17 cellular contexts compared by ENCODE assay signal in genomic region chr10:133637202-133637845, GRCh38. TPM values are rescaled to one million over a fixed set of nuclear protein-coding genes. Genes with fewer than 3 reads are reported as not detected.
DNase-seq lines count a peak whose midpoint lies in the region; ATAC-seq and TF ChIP-seq lines count a peak whose summit lies in the region.
"Not testable (repeated sequence)": the region's sequence is repeated elsewhere in the genome, so short reads cannot be mapped to it uniquely, and the experiment has no call there.
"Had no signal": no experiment of that assay in that cellular context is flagged by ENCODE, and none has a peak within 500 bp of the region (broad histone marks: within the 10 kb centered on the region; RNA-seq: fewer than 3 reads in every experiment).

No MANE protein-coding gene starts in this region.

- not testable (repeated sequence) for H3K9me3 ChIP-seq in A673 (ENCODE audit: low read depth, low read length, poor library complexity, severe bottlenecking); mucosa of descending colon

- H3K4me3 Mint-ChIP-seq in T-cell, result peak overlapping the region; percentile 13 to 32 (median 21)
- H3K4me3 Mint-ChIP-seq in activated naive CD8-positive, alpha-beta T cell treated with anti-CD3 and anti-CD28 coated beads, Interleukin-2, amount 10 ng/mL, durations not matched to agents 7 days and 5 days, result peak overlapping the region; percentile 13

- ATAC-seq in GM18505 (IDR thresholded peaks at IDR 0.05; ENCODE audit: unreplicated experiment) (peak; percentile 59), HG02981 (IDR thresholded peaks at IDR 0.05; ENCODE audit: unreplicated experiment) (peak; percentile 47), T-cell (replicated peaks in 1 of 4) (peak; percentile 45 to 65 (median 57)), mucosa of descending colon (peak; percentile 31)
- ATAC-seq in activated naive CD8-positive, alpha-beta T cell treated with anti-CD3 and anti-CD28 coated beads, Interleukin-2, amount 10 ng/mL, durations not matched to agents 7 days and 5 days (ENCODE audit: low read depth), result peak; percentile 50
- peak; percentile 72 for ATAC-seq in stimulated activated naive CD8-positive, alpha-beta T cell treated with anti-CD3 and anti-CD28 coated beads, Interleukin-15, Interleukin-2, amounts not matched to agents 100 U/mL and 50 U/mL, for 24 hours

- not testable (repeated sequence) for BruUV-seq in A673 (replicated peaks; lab: Mats Ljungman, UMichigan)

- POLR2A ChIA-PET in A673 (lab: Charles Lee; ENCODE audit: low non-redundant PET); T-cell (lab: Charles Lee); activated naive CD8-positive, alpha-beta T cell treated with anti-CD3 and anti-CD28 coated beads, Interleukin-2, amount 10 ng/mL, durations not matched to agents 7 days and 5 days (lab: Charles Lee): not testable (repeated sequence)

- H3K27me3 Mint-ChIP-seq in T-cell; activated naive CD8-positive, alpha-beta T cell treated with anti-CD3 and anti-CD28 coated beads, Interleukin-2, amount 10 ng/mL, durations not matched to agents 7 days and 5 days: not testable (repeated sequence)

- CTCF ChIA-PET in A673 (lab: Charles Lee); T-cell (lab: Charles Lee): not testable (repeated sequence)

- H3K36me3 Mint-ChIP-seq in T-cell; activated naive CD8-positive, alpha-beta T cell treated with anti-CD3 and anti-CD28 coated beads, Interleukin-2, amount 10 ng/mL, durations not matched to agents 7 days and 5 days: not testable (repeated sequence)

- H3K4me1 ChIP-seq in A673 (ENCODE audit: insufficient read depth, low read length, poor library complexity, severe bottlenecking); mucosa of descending colon (ENCODE audit: low read depth): not testable (repeated sequence)

- H3K27me3 ChIP-seq in A673 (replicated peaks; ENCODE audit: insufficient read depth, low read depth, low read length, poor library complexity), result not testable (repeated sequence)

- TF ChIP-seq CTCF in A673 (conservative IDR thresholded peaks at IDR 0.05; ENCODE audit: low read depth, low read length); mucosa of descending colon (IDR thresholded peaks at IDR 0.05): not testable (repeated sequence)

- not testable (repeated sequence) for H3K36me3 ChIP-seq in A673 (ENCODE audit: insufficient read depth, low read length, poor library complexity, severe bottlenecking); mucosa of descending colon (ENCODE audit: low read depth)

- H3K27ac ChIP-seq in A673 (ENCODE audit: low read depth, low read length, poor library complexity, severe bottlenecking), result not testable (repeated sequence)

- H3K4me3 ChIP-seq in A673 (ENCODE audit: low read depth, low read length, poor library complexity, severe bottlenecking), result peak overlapping the region; percentile 31
- H3K4me3 ChIP-seq in mucosa of descending colon, result not testable (repeated sequence)

- H3K9me3 Mint-ChIP-seq in T-cell; activated naive CD8-positive, alpha-beta T cell treated with anti-CD3 and anti-CD28 coated beads, Interleukin-2, amount 10 ng/mL, durations not matched to agents 7 days and 5 days: not testable (repeated sequence)

- H3K4me1 Mint-ChIP-seq in T-cell; activated naive CD8-positive, alpha-beta T cell treated with anti-CD3 and anti-CD28 coated beads, Interleukin-2, amount 10 ng/mL, durations not matched to agents 7 days and 5 days: not testable (repeated sequence)

- H3K27ac Mint-ChIP-seq in T-cell; activated naive CD8-positive, alpha-beta T cell treated with anti-CD3 and anti-CD28 coated beads, Interleukin-2, amount 10 ng/mL, durations not matched to agents 7 days and 5 days: not testable (repeated sequence)

- intact Hi-C loops in A673 (cut with micrococcal nuclease; ENCODE audit: unreplicated experiment); mucosa of descending colon (cut with DNase I, micrococcal nuclease): not testable (repeated sequence)

- not testable (repeated sequence) for TF ChIP-seq POLR2A in GM18505 (IDR thresholded peaks at IDR 0.05; ENCODE audit: borderline replicate concordance, extremely low read depth, insufficient read depth, insufficient read length)

- not testable (repeated sequence) for DNase-seq in A673 (ENCODE audit: low spot score); activated naive CD8-positive, alpha-beta T cell treated with anti-CD3 and anti-CD28 coated beads, Interleukin-2, amount 10 ng/mL, durations not matched to agents 7 days and 5 days; mucosa of descending colon
- DNase-seq in T-cell (peak in 2 of 34 experiments; percentile 3 to 4), activated T-cell treated with anti-CD3 and anti-CD28 coated beads for 48 hours (ENCODE audit: low read depth) (peak; percentile 12)
- peak; percentile 43 for DNase-seq in stimulated activated naive CD8-positive, alpha-beta T cell treated with anti-CD3 and anti-CD28 coated beads, Interleukin-15, Interleukin-2, amounts not matched to agents 100 U/mL and 50 U/mL, for 24 hours

RNA-seq across cellular contexts. Expression of gene FRG2B, which starts 10.7 kb away (rescaled TPM):
- 0.85 TPM in 1 of 2 replicates, not detected in the other for total RNA-seq in A673 (2021)
- not detected for total RNA-seq in T-cell
- not detected for total RNA-seq in activated naive CD8-positive, alpha-beta T cell treated with anti-CD3 and anti-CD28 coated beads, Interleukin-2, amount 10 ng/mL, durations not matched to agents 7 days and 5 days
- not detected for total RNA-seq in mucosa of descending colon
- total RNA-seq: astrocyte; dermis microvascular lymphatic vessel endothelial cell; H9; left ventricle myocardium superior; ovary; smooth muscle cell; stomach; T-helper 2 cell treated with Interferon-gamma antibody and Interleukin-4, amounts not matched to agents 100 ng/mL and 5 ng/mL, for 36 hours; transverse colon had no signal
